9 cellular contexts compared by ENCODE assay signal in the genomic region with DNA sequence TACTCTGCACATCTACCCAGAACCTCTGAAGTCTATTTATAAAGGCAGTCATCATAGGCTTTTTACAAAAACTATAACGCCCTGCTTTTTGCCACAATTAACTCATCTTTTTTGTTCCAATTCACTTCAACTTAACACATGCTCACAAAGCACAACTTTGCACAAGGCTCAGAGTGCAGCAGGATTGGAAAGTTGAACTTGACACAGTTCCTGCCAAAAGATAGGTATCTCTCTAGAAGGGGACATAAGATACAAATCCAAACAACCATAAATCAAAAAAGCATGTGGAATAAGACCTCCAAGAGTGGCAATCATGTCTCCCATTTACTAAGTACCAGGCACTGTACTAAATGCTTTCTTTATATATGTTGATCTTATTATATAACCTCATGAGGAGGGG. TPM values are rescaled to one million over a fixed set of nuclear protein-coding genes. Genes with fewer than 3 reads are reported as not detected.
A peak's percentile ranks its signal among the peaks of the same experiment; 100 is the strongest.
DNase-seq lines count a peak whose midpoint lies in the region; ATAC-seq and TF ChIP-seq lines count a peak whose summit lies in the region.
"Had no signal": no experiment of that assay in that cellular context is flagged by ENCODE, and none has a peak within 500 bp of the region (broad histone marks: within the 10 kb centered on the region; RNA-seq: fewer than 3 reads in every experiment).

No MANE protein-coding gene starts in this region.

- no peak overlapping the region for H3K9ac ChIP-seq in muscle layer of colon (ENCODE audit: low read length)

- H3K36me3 Mint-ChIP-seq in endothelial cell (ENCODE audit: low read depth, unreplicated experiment), result no peaks in the 10 kb centered on the region

- H3K27me3 ChIP-seq in muscle layer of colon (ENCODE audit: control insufficient read depth in 1 of 2, insufficient read depth in 2 of 2, low read length in 2 of 2), result no peaks in the 10 kb centered on the region
- no peaks in the 10 kb centered on the region for H3K27me3 ChIP-seq in thyroid gland

- H3K27me3 Mint-ChIP-seq in endothelial cell (ENCODE audit: unreplicated experiment), result peaks cover 2% of the 10 kb centered on the region

- H3K4me3 Mint-ChIP-seq in endothelial cell (ENCODE audit: unreplicated experiment), result no peak overlapping the region

- peaks cover 19% of the 10 kb centered on the region for H3K4me1 ChIP-seq in muscle layer of colon (ENCODE audit: insufficient read depth, low read length)
- H3K4me1 ChIP-seq in thyroid gland, result peaks cover 18 to 24% of the 10 kb centered on the region in 2 donors

- H3K36me3 ChIP-seq in muscle layer of colon (ENCODE audit: insufficient read depth, low read length) (no peaks in the 10 kb centered on the region), thyroid gland (no peaks in the 10 kb centered on the region)

- H3K27ac ChIP-seq in VCaP (peak overlapping the region; percentile 63), muscle layer of colon (ENCODE audit: low read depth, low read length) (peak overlapping the region; percentile 36), thyroid gland (peak overlapping the region; percentile 69 to 84 (median 80))

- H3K27ac Mint-ChIP-seq in endothelial cell (ENCODE audit: unreplicated experiment), result peak overlapping the region; percentile 72

- WGBS in thyroid gland, 2 donors, result 57 to 64% methylated on average over 1 of the region's 1 CpG

- H3K4me1 Mint-ChIP-seq in endothelial cell (ENCODE audit: unreplicated experiment), result peaks cover 62% of the 10 kb centered on the region

- DNase-seq in endothelial cell (ENCODE audit: low spot score) (no peak), thyroid gland (no peak), hepatic stellate cell (ENCODE audit: low spot score) (no peak)
- DNase-seq in effector CD4-positive, alpha-beta T cell, result no peak
- DNase-seq: activated CD4-positive, alpha-beta T cell treated with anti-CD3 and anti-CD28 coated beads for 1 hour; NCI-H2171 had no signal

- H3K9me3 ChIP-seq in muscle layer of colon (ENCODE audit: low read length) (no peaks in the 10 kb centered on the region), thyroid gland (no peaks in the 10 kb centered on the region)

- no peaks in the 10 kb centered on the region for H3K9me3 Mint-ChIP-seq in endothelial cell (ENCODE audit: unreplicated experiment)

- no peak for TF ChIP-seq POLR2A in thyroid gland (IDR thresholded peaks at IDR 0.05)

- no peak for ATAC-seq in HG02885 (IDR thresholded peaks at IDR 0.05; ENCODE audit: poor library complexity, unreplicated experiment)

- H3K4me3 ChIP-seq in muscle layer of colon (ENCODE audit: low read depth in 1 of 2, low read length in 2 of 2), result no peak overlapping the region
- no peak overlapping the region for H3K4me3 ChIP-seq in thyroid gland (replicated peaks in 1 of 3)

- no peak for TF ChIP-seq CTCF in VCaP (conservative IDR thresholded peaks at IDR 0.05)
- no peak for TF ChIP-seq CTCF in endothelial cell (IDR thresholded peaks at IDR 0.05; ENCODE audit: unreplicated experiment)
- TF ChIP-seq CTCF in thyroid gland (IDR thresholded peaks at IDR 0.05), result no peak

- intact Hi-C loops in thyroid gland (cut with DNase I), result no loop called here

RNA-seq across cellular contexts. Expression of gene RPL37A, which starts 36.2 kb away (rescaled TPM):
- total RNA-seq in endothelial cell (ENCODE audit: unreplicated experiment) (2,729 TPM), thyroid gland (1,000 to 10,000 TPM in 1 of 4 donors, 100 to 1,000 TPM in 3; 393 to 1,147 (median 736) TPM)
